Comparison of ENCODE assay signal across 32 cellular contexts in the genomic region with DNA sequence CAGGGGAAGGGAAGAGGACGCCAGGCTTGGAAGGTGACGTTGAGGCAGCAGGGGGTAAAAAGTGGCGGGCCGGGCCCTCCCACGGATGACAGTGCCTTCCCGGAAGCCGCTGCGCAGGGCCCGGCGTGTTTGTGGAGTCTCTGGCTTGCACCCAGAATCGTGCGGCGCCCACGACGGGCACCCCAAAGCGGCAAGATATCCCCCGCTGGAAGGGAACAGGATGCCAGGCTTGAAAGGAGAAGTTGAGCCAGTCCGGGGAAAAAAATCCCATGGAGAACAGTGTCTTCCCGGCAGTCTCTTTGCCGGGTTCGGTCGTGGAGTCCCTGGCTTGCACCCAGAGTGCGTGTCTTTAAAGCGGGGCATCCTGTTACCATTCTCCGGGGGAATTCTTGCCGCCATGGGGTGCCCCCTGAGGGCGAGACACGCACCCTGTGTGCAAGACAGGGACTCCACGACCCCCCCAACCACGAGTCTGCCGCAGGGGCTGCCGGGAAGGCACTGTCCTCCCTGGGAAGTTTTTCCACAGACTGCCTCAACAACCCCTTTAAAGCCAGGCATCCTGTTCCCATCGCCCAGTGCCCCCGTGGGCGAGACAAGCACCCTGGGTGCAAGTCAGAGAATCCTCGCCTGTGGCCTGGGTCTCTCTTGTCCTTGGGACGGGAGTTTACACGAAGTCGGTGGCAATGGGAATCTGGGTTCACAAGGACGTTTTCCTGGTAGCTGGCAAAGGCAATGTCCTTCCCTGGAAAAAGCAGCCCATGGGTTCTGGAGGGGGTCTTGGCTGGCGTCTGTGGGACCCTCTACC.
"Had no signal": no experiment of that assay in that cellular context is flagged by ENCODE, and none has a peak within 500 bp of the region (broad histone marks: within the 10 kb centered on the region; RNA-seq: fewer than 3 reads in every experiment).

No MANE protein-coding gene starts in this region.

- H3K36me3 Mint-ChIP-seq: activated naive CD4-positive, alpha-beta T cell treated with anti-CD3 and anti-CD28 coated beads, Interleukin-2, amount 50 U/mL, for 72 hours had no signal

- DNase-seq: activated CD4-positive, alpha-beta T cell treated with anti-CD3 and anti-CD28 coated beads for 4 hours; activated CD4-positive, alpha-beta T cell treated with anti-CD3 and anti-CD28 coated beads, Interleukin-2, amount 50 U/mL, for 4 hours; activated CD8-positive, alpha-beta T cell treated with anti-CD3 and anti-CD28 coated beads, Interleukin-2, amount 10 ng/mL, durations not matched to agents 7 days and 5 days; activated gamma-delta T cell treated with Interleukin-2 at 50 U/mL for 16 hours; activated naive CD4-positive, alpha-beta T cell treated with anti-CD3 and anti-CD28 coated beads for 36 hours; activated T-cell treated with anti-CD3 and anti-CD28 coated beads, Interleukin-2, amount 50 U/mL, for 4 hours; body of pancreas; NCI-H1092 treated with DMSO at 0.1 percent for 48 hours; NCI-H1417; NCI-H146; NCI-H187; NCI-H2029 treated with DMSO at 0.1 percent for 48 hours; NCI-H2107; NCI-H226; NCI-H446 treated with DMSO at 0.1 percent for 48 hours; NCI-H524; NCI-H69; NK-92 treated with Interleukin-12 subunit alpha and Interleukin-12 subunit beta, amount 100 ng/mL, for 24 hours; PC-3; RPMI8226; SHP77 treated with DMSO at 0.1 percent for 48 hours; SK-N-SH had no signal

- H3K4me3 Mint-ChIP-seq: activated CD8-positive, alpha-beta T cell treated with anti-CD3 and anti-CD28 coated beads, Interleukin-2, amount 10 ng/mL, durations not matched to agents 7 days and 5 days; activated naive CD4-positive, alpha-beta T cell treated with anti-CD3 and anti-CD28 coated beads for 36 hours; activated T-cell treated with anti-CD3 and anti-CD28 coated beads, Interleukin-2, amount 50 U/mL, for 4 hours; activated T-helper 1 cell treated with anti-CD3 and anti-CD28 coated beads, Interleukin-12 subunit alpha, Interleukin-12 subunit beta, Interleukin-2, Interleukin-4 antibody, amounts not matched to agents 30 ng/mL and 10 ng/mL and 1 ng/mL, durations not matched to agents 14 hours and 24 hours and 36 hours; T-helper 1 cell treated with Interleukin-12 subunit alpha and Interleukin-12 subunit beta and Interleukin-4 antibody, amounts not matched to agents 30 μg/mL and 1 μg/mL, for 36 hours; T-helper 2 cell treated with Interferon-gamma antibody and Interleukin-4, amounts not matched to agents 5 μg/mL and 100 μg/mL, for 36 hours; WTC11 had no signal

- H3K9me3 Mint-ChIP-seq: activated naive CD4-positive, alpha-beta T cell treated with anti-CD3 and anti-CD28 coated beads for 36 hours had no signal

- H3K27ac Mint-ChIP-seq: activated CD8-positive, alpha-beta T cell treated with anti-CD3 and anti-CD28 coated beads, Interleukin-2, amount 10 ng/mL, durations not matched to agents 7 days and 5 days; activated naive CD4-positive, alpha-beta T cell treated with anti-CD3 and anti-CD28 coated beads for 36 hours; activated naive CD4-positive, alpha-beta T cell treated with anti-CD3 and anti-CD28 coated beads, Interleukin-2, amount 50 U/mL, for 72 hours; activated T-helper 1 cell treated with anti-CD3 and anti-CD28 coated beads, Interleukin-12 subunit alpha, Interleukin-12 subunit beta, Interleukin-2, Interleukin-4 antibody, amounts not matched to agents 30 ng/mL and 10 ng/mL and 1 ng/mL, durations not matched to agents 14 hours and 24 hours and 36 hours; T-helper 1 cell treated with Interleukin-12 subunit alpha and Interleukin-12 subunit beta and Interleukin-4 antibody, amounts not matched to agents 30 μg/mL and 1 μg/mL, for 36 hours; T-helper 2 cell treated with Interferon-gamma antibody and Interleukin-4, amounts not matched to agents 5 μg/mL and 100 μg/mL, for 36 hours; WTC11 had no signal

- H3K4me3 ChIP-seq: adrenal gland, body of pancreas, breast epithelium, Peyer's patch, SJSA1 had no signal

- H3K36me3 ChIP-seq: adrenal gland, breast epithelium, Peyer's patch, SJSA1 had no signal

- H3K4me1 ChIP-seq: adrenal gland, body of pancreas, breast epithelium, Peyer's patch, SJSA1 had no signal

- H3K27ac ChIP-seq: adrenal gland, body of pancreas, breast epithelium, Peyer's patch, SJSA1 had no signal

- H3K27me3 ChIP-seq: adrenal gland, body of pancreas, Peyer's patch, SJSA1 had no signal

- H3K9me3 ChIP-seq: adrenal gland, body of pancreas, SK-N-SH had no signal

- H3K4me1 Mint-ChIP-seq: WTC11 had no signal

- ATAC-seq: activated CD4-positive, CD25-positive, alpha-beta regulatory T cell treated with anti-CD3 and anti-CD28 coated beads, Interleukin-2, amount 50 U/mL, for 24 hours; activated CD8-positive, alpha-beta T cell treated with anti-CD3 and anti-CD28 coated beads, Interleukin-2, amount 10 ng/mL, durations not matched to agents 7 days and 5 days; activated naive CD4-positive, alpha-beta T cell treated with anti-CD3 and anti-CD28 coated beads, Interleukin-2, amount 50 U/mL, for 72 hours; activated T-cell treated with anti-CD3 and anti-CD28 coated beads, Interleukin-2, amount 50 U/mL, for 4 hours; body of pancreas; PC-3; WTC11 had no signal
